Comparison of ENCODE assay signal across 8 cellular contexts in the genomic region with DNA sequence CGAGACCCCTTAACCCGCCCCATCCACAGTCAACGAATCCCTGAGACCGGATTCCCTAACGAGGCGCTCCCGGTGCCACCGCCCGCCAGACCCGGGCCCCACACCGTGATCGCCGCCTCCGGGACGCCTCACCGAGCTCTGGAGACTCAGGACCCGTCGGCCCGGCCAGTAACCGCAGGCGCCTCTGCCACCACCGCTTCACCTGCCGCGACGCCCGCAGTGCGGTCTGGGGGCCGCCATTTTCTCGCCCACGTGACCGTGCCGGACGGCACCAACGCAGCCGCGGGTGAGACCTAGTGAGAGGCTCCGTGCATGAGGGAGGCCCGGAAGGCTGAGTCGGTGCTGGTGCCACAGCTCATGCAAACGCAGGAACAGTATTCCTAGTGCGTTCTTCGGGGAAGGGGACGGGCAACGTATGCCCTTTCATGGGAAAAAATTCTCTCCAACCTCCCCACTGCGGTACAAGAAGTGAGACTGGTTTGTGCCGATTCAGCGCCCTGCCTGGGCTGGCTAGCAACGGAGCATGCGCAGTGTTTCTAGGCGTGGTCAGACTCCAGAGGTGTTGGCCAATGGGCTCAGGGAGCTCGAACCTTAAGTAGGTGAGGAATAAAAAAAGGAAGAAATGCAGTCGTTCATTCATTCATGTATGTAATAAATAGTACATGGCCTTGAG. TPM values are rescaled to one million over a fixed set of nuclear protein-coding genes. Genes with fewer than 3 reads are reported as not detected.
DNase-seq lines count a peak whose midpoint lies in the region; ATAC-seq and TF ChIP-seq lines count a peak whose summit lies in the region.

Gene DOHH, minus strand, starts transcription at position 246 of the 673 bp plus-strand sequence. CDS start 3,860 bp downstream, outside the sequence.

- intact Hi-C loops in Panc1 (cut with micrococcal nuclease; ENCODE audit: unreplicated experiment), result no loop called here

- H3K27ac ChIP-seq in Panc1 (ENCODE audit: low read length), result peak within 1 kb of the TSS; percentile 97
- peak within 1 kb of the TSS; percentile 96 for H3K27ac ChIP-seq in muscle layer of colon (ENCODE audit: low read depth, low read length)

- H3K4me3 ChIP-seq in Panc1 (ENCODE audit: low read depth in 2 of 2, low read length in 2 of 2), result peak within 1 kb of the TSS; percentile 94 to 95
- peak within 1 kb of the TSS; percentile 88 to 89 for H3K4me3 ChIP-seq in muscle layer of colon (ENCODE audit: low read depth in 1 of 2, low read length in 2 of 2)

- no peaks in the 10 kb centered on the region for H3K36me3 ChIP-seq in Panc1 (ENCODE audit: control insufficient read depth, insufficient read depth, low read length)
- H3K36me3 ChIP-seq in muscle layer of colon (ENCODE audit: insufficient read depth, low read length), result peaks cover 14% of the 10 kb centered on the region

- H3K9ac ChIP-seq in muscle layer of colon (ENCODE audit: low read length), result peak within 1 kb of the TSS; percentile 54

- DNase-seq in DMS153 treated with DMSO at 0.1 percent for 48 hours (lab: John Stamatoyannopoulos, UW; ENCODE audit: unreplicated experiment) (peak; percentile 88), KG1 (lab: John Stamatoyannopoulos, UW) (peak; percentile 97), Panc1 (ENCODE audit: low read depth, low spot score) (peak; percentile 95)
- DNase-seq in activated T-cell treated with anti-CD3 and anti-CD28 coated beads, Interleukin-2, amount 50 U/mL, for 4 hours, result peak; percentile 93
- DNase-seq in stimulated activated CD8-positive, alpha-beta memory T cell treated with anti-CD3 and anti-CD28 coated beads, Interleukin-7, amount 100 ng/mL, for 24 hours (ENCODE audit: low read depth), result peak; percentile 96

- H3K9me3 ChIP-seq in Panc1 (ENCODE audit: control insufficient read depth, insufficient read depth, low read depth, low read length) (no peaks in the 10 kb centered on the region), muscle layer of colon (ENCODE audit: low read length) (no peaks in the 10 kb centered on the region)

- peaks cover 13% of the 10 kb centered on the region for H3K36me3 Mint-ChIP-seq in activated T-cell treated with anti-CD3 and anti-CD28 coated beads, Interleukin-2, amount 50 U/mL, for 4 hours (ENCODE audit: insufficient read depth)

- ATAC-seq in GM21717 (IDR thresholded peaks at IDR 0.05; ENCODE audit: unreplicated experiment) (peak; percentile 68), Panc1 (peak; percentile 96), esophagus mucosa (peak; percentile 87)
- peak; percentile 91 to 95 for ATAC-seq in activated T-cell treated with anti-CD3 and anti-CD28 coated beads, Interleukin-2, amount 50 U/mL, for 4 hours

- H3K27me3 Mint-ChIP-seq in activated T-cell treated with anti-CD3 and anti-CD28 coated beads, Interleukin-2, amount 50 U/mL, for 4 hours (ENCODE audit: low read depth), result no peaks in the 10 kb centered on the region

- POLR2A ChIA-PET in Panc1 (lab: Charles Lee), result interaction anchor here (0.6 kb wide), 2 partner anchors 221 to 233 kb away, joined by 3 to 6 read pairs; no protein-coding TSS in a partner anchor

- in situ Hi-C loops in Panc1 (cut with HindIII; ENCODE audit: low pct_unique_long_range_greater_than_20kb, low sequenced_read_pairs), result no loop called here

- no peak for TF ChIP-seq CTCF in Panc1 (IDR thresholded peaks at IDR 0.05)

- H3K9me3 Mint-ChIP-seq in activated T-cell treated with anti-CD3 and anti-CD28 coated beads, Interleukin-2, amount 50 U/mL, for 4 hours, result no peaks in the 10 kb centered on the region

- H3K4me1 Mint-ChIP-seq in activated T-cell treated with anti-CD3 and anti-CD28 coated beads, Interleukin-2, amount 50 U/mL, for 4 hours (ENCODE audit: low read depth), result peaks cover 26% of the 10 kb centered on the region

- CTCF ChIA-PET in Panc1 (lab: Charles Lee), result no interaction called here

- H3K4me3 Mint-ChIP-seq in activated T-cell treated with anti-CD3 and anti-CD28 coated beads, Interleukin-2, amount 50 U/mL, for 4 hours, result peak within 1 kb of the TSS; percentile 94

- no TSS peak for BruUV-seq in Panc1 (replicated peaks; lab: Mats Ljungman, UMichigan)

- H3K4me1 ChIP-seq in Panc1 (ENCODE audit: control insufficient read depth, insufficient read depth, low read length) (no peaks in the 10 kb centered on the region), muscle layer of colon (ENCODE audit: insufficient read depth, low read length) (peaks cover 15% of the 10 kb centered on the region)

- no peaks in the 10 kb centered on the region for H3K27me3 ChIP-seq in Panc1 (ENCODE audit: control insufficient read depth, insufficient read depth, low read length)
- no peaks in the 10 kb centered on the region for H3K27me3 ChIP-seq in muscle layer of colon (ENCODE audit: control insufficient read depth in 1 of 2, insufficient read depth in 2 of 2, low read length in 2 of 2)

RNA-seq across cellular contexts. Expression of gene DOHH, which starts in this region (rescaled TPM):
- 24.9 TPM for total RNA-seq in Panc1 (2021; ENCODE audit: unreplicated experiment)
- 38.2 TPM for polyA plus RNA-seq in Panc1 (2012; ENCODE audit: insufficient read length)
- total RNA-seq in activated T-cell treated with anti-CD3 and anti-CD28 coated beads, Interleukin-2, amount 50 U/mL, for 4 hours, result 10 to 100 TPM; 39.2 to 49.9 (median 42.9) TPM
- total RNA-seq in esophagus mucosa, result 11.1 TPM

Comparison
In these comparisons a context has a peak if more than half of its experiments do, and no peak if none do; other contexts are left out.
1. Peak in every context shown above with its lines: DNase-seq, ATAC-seq, H3K4me3 ChIP-seq and H3K27ac ChIP-seq.